ENCODE assay signal across 1 cellular context in genomic region chr11:66050581-66051231, GRCh38.
TF ChIP-seq lines count a peak whose summit lies in the region.

No MANE protein-coding gene starts in this region.

TF ChIP-seq in HepG2, 621 proteins besides CTCF, POLR2A, EP300 and RAD21:
- TF ChIP-seq E2F1 (CRISPR knock-in tag; IDR thresholded peaks at IDR 0.05) (no peak), ARNT2 (CRISPR knock-in tag; IDR thresholded peaks at IDR 0.05; ENCODE audit: low read depth) (0 out of 2 replicates have a peak, but pooled peaks have one; percentile 25), RFX1 (IDR thresholded peaks at IDR 0.05) (no peak), PATZ1 (CRISPR knock-in tag; IDR thresholded peaks at IDR 0.05) (0 out of 2 replicates have a peak, but pooled peaks have one; percentile 6), ZBTB44 (CRISPR knock-in tag; IDR thresholded peaks at IDR 0.05) (no peak), ZNF605 (CRISPR knock-in tag; IDR thresholded peaks at IDR 0.05) (no peak), NR2F6 (IDR thresholded peaks at IDR 0.05) (peak; percentile 53; the same call in 1 of the 2 replicates), NR2F6 (CRISPR knock-in tag; IDR thresholded peaks at IDR 0.05) (peak; percentile 57; the same call in 1 of the 2 replicates), ZNF142 (CRISPR knock-in tag; IDR thresholded peaks at IDR 0.05) (no peak), DMAP1 (CRISPR knock-in tag; IDR thresholded peaks at IDR 0.05) (no peak), NR2F1 (CRISPR knock-in tag; IDR thresholded peaks at IDR 0.05) (0 out of 4 replicates have a peak, but pooled peaks of 1 of the 2 experiments have one; percentile 18), FOXK2 (IDR thresholded peaks at IDR 0.05) (no peak), ZSCAN9 (CRISPR knock-in tag; IDR thresholded peaks at IDR 0.05; ENCODE audit: borderline replicate concordance) (0 out of 2 replicates have a peak, but pooled peaks have one; percentile 8), AGO1 (IDR thresholded peaks at IDR 0.05; ENCODE audit: low read depth, low read length, poor library complexity, severe bottlenecking) (no peak), NR2C2 (CRISPR knock-in tag; IDR thresholded peaks at IDR 0.05; ENCODE audit: borderline replicate concordance) (peak; percentile 47; the same call in 1 of the 2 replicates), SAP130 (CRISPR knock-in tag; IDR thresholded peaks at IDR 0.05; ENCODE audit: low read depth) (peak; percentile 44)
- TF ChIP-seq, protein P1, sequence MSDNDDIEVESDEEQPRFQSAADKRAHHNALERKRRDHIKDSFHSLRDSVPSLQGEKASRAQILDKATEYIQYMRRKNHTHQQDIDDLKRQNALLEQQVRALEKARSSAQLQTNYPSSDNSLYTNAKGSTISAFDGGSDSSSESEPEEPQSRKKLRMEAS (IDR thresholded peaks at IDR 0.05), result 0 out of 2 replicates have a peak, but pooled peaks have one; percentile 27
- TF ChIP-seq, protein P2, sequence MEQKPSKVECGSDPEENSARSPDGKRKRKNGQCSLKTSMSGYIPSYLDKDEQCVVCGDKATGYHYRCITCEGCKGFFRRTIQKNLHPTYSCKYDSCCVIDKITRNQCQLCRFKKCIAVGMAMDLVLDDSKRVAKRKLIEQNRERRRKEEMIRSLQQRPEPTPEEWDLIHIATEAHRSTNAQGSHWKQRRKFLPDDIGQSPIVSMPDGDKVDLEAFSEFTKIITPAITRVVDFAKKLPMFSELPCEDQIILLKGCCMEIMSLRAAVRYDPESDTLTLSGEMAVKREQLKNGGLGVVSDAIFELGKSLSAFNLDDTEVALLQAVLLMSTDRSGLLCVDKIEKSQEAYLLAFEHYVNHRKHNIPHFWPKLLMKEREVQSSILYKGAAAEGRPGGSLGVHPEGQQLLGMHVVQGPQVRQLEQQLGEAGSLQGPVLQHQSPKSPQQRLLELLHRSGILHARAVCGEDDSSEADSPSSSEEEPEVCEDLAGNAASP (CRISPR knock-in tag; IDR thresholded peaks at IDR 0.05; ENCODE audit: borderline replicate concordance), result peak; percentile 16; the same call in 1 of the 2 replicates
- TF ChIP-seq, protein P3, sequence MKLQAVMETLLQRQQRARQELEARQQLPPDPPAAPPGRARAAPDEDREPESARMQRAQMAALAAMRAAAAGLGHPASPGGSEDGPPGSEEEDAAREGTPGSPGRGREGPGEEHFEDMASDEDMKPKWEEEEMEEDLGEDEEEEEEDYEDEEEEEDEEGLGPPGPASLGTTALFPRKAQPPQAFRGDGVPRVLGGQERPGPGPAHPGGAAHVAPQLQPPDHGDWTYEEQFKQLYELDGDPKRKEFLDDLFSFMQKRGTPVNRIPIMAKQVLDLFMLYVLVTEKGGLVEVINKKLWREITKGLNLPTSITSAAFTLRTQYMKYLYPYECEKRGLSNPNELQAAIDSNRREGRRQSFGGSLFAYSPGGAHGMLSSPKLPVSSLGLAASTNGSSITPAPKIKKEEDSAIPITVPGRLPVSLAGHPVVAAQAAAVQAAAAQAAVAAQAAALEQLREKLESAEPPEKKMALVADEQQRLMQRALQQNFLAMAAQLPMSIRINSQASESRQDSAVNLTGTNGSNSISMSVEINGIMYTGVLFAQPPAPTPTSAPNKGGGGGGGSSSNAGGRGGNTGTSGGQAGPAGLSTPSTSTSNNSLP (IDR thresholded peaks at IDR 0.05; ENCODE audit: low read depth, low read length), result no peak
- TF ChIP-seq, protein P4, sequence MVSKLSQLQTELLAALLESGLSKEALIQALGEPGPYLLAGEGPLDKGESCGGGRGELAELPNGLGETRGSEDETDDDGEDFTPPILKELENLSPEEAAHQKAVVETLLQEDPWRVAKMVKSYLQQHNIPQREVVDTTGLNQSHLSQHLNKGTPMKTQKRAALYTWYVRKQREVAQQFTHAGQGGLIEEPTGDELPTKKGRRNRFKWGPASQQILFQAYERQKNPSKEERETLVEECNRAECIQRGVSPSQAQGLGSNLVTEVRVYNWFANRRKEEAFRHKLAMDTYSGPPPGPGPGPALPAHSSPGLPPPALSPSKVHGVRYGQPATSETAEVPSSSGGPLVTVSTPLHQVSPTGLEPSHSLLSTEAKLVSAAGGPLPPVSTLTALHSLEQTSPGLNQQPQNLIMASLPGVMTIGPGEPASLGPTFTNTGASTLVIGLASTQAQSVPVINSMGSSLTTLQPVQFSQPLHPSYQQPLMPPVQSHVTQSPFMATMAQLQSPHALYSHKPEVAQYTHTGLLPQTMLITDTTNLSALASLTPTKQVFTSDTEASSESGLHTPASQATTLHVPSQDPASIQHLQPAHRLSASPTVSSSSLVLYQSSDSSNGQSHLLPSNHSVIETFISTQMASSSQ (IDR thresholded peaks at IDR 0.05; ENCODE audit: low read depth), result no peak
- TF ChIP-seq, protein P4 (CRISPR knock-in tag; IDR thresholded peaks at IDR 0.05; ENCODE audit: borderline replicate concordance), result no peak
- TF ChIP-seq, protein P5, sequence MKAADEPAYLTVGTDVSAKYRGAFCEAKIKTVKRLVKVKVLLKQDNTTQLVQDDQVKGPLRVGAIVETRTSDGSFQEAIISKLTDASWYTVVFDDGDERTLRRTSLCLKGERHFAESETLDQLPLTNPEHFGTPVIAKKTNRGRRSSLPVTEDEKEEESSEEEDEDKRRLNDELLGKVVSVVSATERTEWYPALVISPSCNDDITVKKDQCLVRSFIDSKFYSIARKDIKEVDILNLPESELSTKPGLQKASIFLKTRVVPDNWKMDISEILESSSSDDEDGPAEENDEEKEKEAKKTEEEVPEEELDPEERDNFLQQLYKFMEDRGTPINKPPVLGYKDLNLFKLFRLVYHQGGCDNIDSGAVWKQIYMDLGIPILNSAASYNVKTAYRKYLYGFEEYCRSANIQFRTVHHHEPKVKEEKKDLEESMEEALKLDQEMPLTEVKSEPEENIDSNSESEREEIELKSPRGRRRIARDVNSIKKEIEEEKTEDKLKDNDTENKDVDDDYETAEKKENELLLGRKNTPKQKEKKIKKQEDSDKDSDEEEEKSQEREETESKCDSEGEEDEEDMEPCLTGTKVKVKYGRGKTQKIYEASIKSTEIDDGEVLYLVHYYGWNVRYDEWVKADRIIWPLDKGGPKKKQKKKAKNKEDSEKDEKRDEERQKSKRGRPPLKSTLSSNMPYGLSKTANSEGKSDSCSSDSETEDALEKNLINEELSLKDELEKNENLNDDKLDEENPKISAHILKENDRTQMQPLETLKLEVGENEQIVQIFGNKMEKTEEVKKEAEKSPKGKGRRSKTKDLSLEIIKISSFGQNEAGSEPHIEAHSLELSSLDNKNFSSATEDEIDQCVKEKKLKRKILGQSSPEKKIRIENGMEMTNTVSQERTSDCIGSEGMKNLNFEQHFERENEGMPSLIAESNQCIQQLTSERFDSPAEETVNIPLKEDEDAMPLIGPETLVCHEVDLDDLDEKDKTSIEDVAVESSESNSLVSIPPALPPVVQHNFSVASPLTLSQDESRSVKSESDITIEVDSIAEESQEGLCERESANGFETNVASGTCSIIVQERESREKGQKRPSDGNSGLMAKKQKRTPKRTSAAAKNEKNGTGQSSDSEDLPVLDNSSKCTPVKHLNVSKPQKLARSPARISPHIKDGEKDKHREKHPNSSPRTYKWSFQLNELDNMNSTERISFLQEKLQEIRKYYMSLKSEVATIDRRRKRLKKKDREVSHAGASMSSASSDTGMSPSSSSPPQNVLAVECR (CRISPR knock-in tag; IDR thresholded peaks at IDR 0.05; ENCODE audit: borderline replicate concordance), result no peak
